Comparison of ENCODE assay signal across 30 cellular contexts in genomic region chrX:57367649-57368048, GRCh38.
A peak's percentile ranks its signal among the peaks of the same experiment; 100 is the strongest.
DNase-seq lines count a peak whose midpoint lies in the region; ATAC-seq, FAIRE-seq and TF ChIP-seq lines count a peak whose summit lies in the region.
"Had no signal": no experiment of that assay in that cellular context is flagged by ENCODE, and none has a peak within 500 bp of the region (broad histone marks: within the 10 kb centered on the region; RNA-seq: fewer than 3 reads in every experiment).

No MANE protein-coding gene starts in this region.

- no peaks in the 10 kb centered on the region for H4K20me1 ChIP-seq in astrocyte (ENCODE audit: insufficient read depth, low read length)
- H4K20me1 ChIP-seq: BLaER1 treated with 17β-estradiol and CSF1 and Interleukin-3, amounts not matched to agents 10 nM and 100 nM had no signal

- no peaks in the 10 kb centered on the region for H3K27me3 Mint-ChIP-seq in astrocyte (ENCODE audit: low read depth, unreplicated experiment)
- H3K27me3 Mint-ChIP-seq in progenitor cell of endocrine pancreas = no peaks in the 10 kb centered on the region
- H3K27me3 Mint-ChIP-seq: activated CD8-positive, alpha-beta T cell treated with anti-CD3 and anti-CD28 coated beads for 36 hours; activated naive CD4-positive, alpha-beta T cell treated with anti-CD3 and anti-CD28 coated beads, Interleukin-2, amount 50 U/mL, for 24 hours; activated T-helper 17 cell treated with anti-CD3 and anti-CD28 coated beads, Interleukin-2, amount 50 U/mL, for 72 hours; dendritic cell treated with granulocyte-macrophage colony-stimulating factor and Interleukin-4, amounts not matched to agents 40 ng/mL and 50 ng/mL, for 4 days; stimulated activated memory B cell treated with anti-CD40 and anti-IgM and Interleukin-4, amounts not matched to agents 10 μg/mL and 1 μg/mL and 100 μg/mL, for 72 hours; T-helper 17 cell had no signal

- FAIRE-seq in astrocyte (lab: Jason Lieb, UNC) = peak; percentile 58
- FAIRE-seq: endometrium, kidney had no signal

- no peak overlapping the region for H3K4me2 ChIP-seq in astrocyte (ENCODE audit: low read length)
- H3K4me2 ChIP-seq: BLaER1 treated with 17β-estradiol and CSF1 and Interleukin-3, amounts not matched to agents 10 nM and 100 nM had no signal

- H3K36me3 ChIP-seq in astrocyte (ENCODE audit: insufficient read depth, low read length) (no peaks in the 10 kb centered on the region), Peyer's patch (no peaks in the 10 kb centered on the region)
- H3K36me3 ChIP-seq: BLaER1 treated with 17β-estradiol and CSF1 and Interleukin-3, amounts not matched to agents 10 nM and 100 nM; right atrium auricular region; suprapubic skin had no signal

- H3K36me3 Mint-ChIP-seq in astrocyte (ENCODE audit: low read depth, unreplicated experiment) = no peaks in the 10 kb centered on the region
- peaks cover 2% of the 10 kb centered on the region for H3K36me3 Mint-ChIP-seq in progenitor cell of endocrine pancreas (ENCODE audit: insufficient read depth)
- H3K36me3 Mint-ChIP-seq: stimulated activated memory B cell treated with anti-CD40 and anti-IgM and Interleukin-4, amounts not matched to agents 10 μg/mL and 1 μg/mL and 100 μg/mL, for 72 hours had no signal

- H2AFZ ChIP-seq in astrocyte (ENCODE audit: low read depth, low read length) = no peak overlapping the region

- H3K9me3 Mint-ChIP-seq in astrocyte (ENCODE audit: unreplicated experiment) (no peaks in the 10 kb centered on the region), progenitor cell of endocrine pancreas (ENCODE audit: low read depth) (peaks cover 17% of the 10 kb centered on the region)
- H3K9me3 Mint-ChIP-seq: activated CD8-positive, alpha-beta T cell treated with anti-CD3 and anti-CD28 coated beads for 36 hours; activated naive CD4-positive, alpha-beta T cell treated with anti-CD3 and anti-CD28 coated beads, Interleukin-2, amount 50 U/mL, for 24 hours; activated T-helper 17 cell treated with anti-CD3 and anti-CD28 coated beads, Interleukin-2, amount 50 U/mL, for 72 hours; stimulated activated memory B cell treated with anti-CD40 and anti-IgM and Interleukin-4, amounts not matched to agents 10 μg/mL and 1 μg/mL and 100 μg/mL, for 72 hours had no signal

- H3K4me1 ChIP-seq in astrocyte (ENCODE audit: insufficient read depth, low read length) = no peaks in the 10 kb centered on the region
- H3K4me1 ChIP-seq in Peyer's patch = no peaks in the 10 kb centered on the region
- H3K4me1 ChIP-seq: BLaER1 treated with 17β-estradiol and CSF1 and Interleukin-3, amounts not matched to agents 10 nM and 100 nM; Caco-2; right atrium auricular region; suprapubic skin had no signal

- no peaks in the 10 kb centered on the region for H3K79me2 ChIP-seq in astrocyte (ENCODE audit: insufficient read depth, low read length)

- H3K27ac Mint-ChIP-seq in astrocyte (ENCODE audit: unreplicated experiment) (no peak overlapping the region), progenitor cell of endocrine pancreas (no peak overlapping the region)
- H3K27ac Mint-ChIP-seq: activated CD8-positive, alpha-beta T cell treated with anti-CD3 and anti-CD28 coated beads for 36 hours; activated naive CD4-positive, alpha-beta T cell treated with anti-CD3 and anti-CD28 coated beads, Interleukin-2, amount 50 U/mL, for 24 hours; activated T-helper 17 cell treated with anti-CD3 and anti-CD28 coated beads, Interleukin-2, amount 50 U/mL, for 72 hours; dendritic cell treated with granulocyte-macrophage colony-stimulating factor and Interleukin-4, amounts not matched to agents 40 ng/mL and 50 ng/mL, for 4 days; nephron; stimulated activated memory B cell treated with anti-CD40 and anti-IgM and Interleukin-4, amounts not matched to agents 10 μg/mL and 1 μg/mL and 100 μg/mL, for 72 hours; T-helper 17 cell had no signal

- H3K27me3 ChIP-seq in astrocyte (ENCODE audit: insufficient read depth, low read length) = no peaks in the 10 kb centered on the region
- no peaks in the 10 kb centered on the region for H3K27me3 ChIP-seq in Peyer's patch
- H3K27me3 ChIP-seq: right atrium auricular region, suprapubic skin had no signal

- no peak overlapping the region for H3K9ac ChIP-seq in astrocyte (ENCODE audit: low read length)
- H3K9ac ChIP-seq: BLaER1 treated with 17β-estradiol and CSF1 and Interleukin-3, amounts not matched to agents 10 nM and 100 nM had no signal

- H3K4me1 Mint-ChIP-seq in astrocyte (ENCODE audit: low read depth, unreplicated experiment) = no peaks in the 10 kb centered on the region
- H3K4me1 Mint-ChIP-seq in progenitor cell of endocrine pancreas (ENCODE audit: low read depth) = no peaks in the 10 kb centered on the region
- H3K4me1 Mint-ChIP-seq: activated T-helper 17 cell treated with anti-CD3 and anti-CD28 coated beads, Interleukin-2, amount 50 U/mL, for 72 hours; nephron; stimulated activated memory B cell treated with anti-CD40 and anti-IgM and Interleukin-4, amounts not matched to agents 10 μg/mL and 1 μg/mL and 100 μg/mL, for 72 hours; T-helper 17 cell had no signal

- ATAC-seq in GM19324 (IDR thresholded peaks at IDR 0.05; ENCODE audit: low FRiP score, unreplicated experiment) (no peak), GM18907 (IDR thresholded peaks at IDR 0.05; ENCODE audit: unreplicated experiment) (no peak)
- ATAC-seq: activated CD8-positive, alpha-beta T cell treated with anti-CD3 and anti-CD28 coated beads for 36 hours; activated T-helper 17 cell treated with anti-CD3 and anti-CD28 coated beads, Interleukin-2, amount 50 U/mL, for 72 hours; mucosa of descending colon; stimulated activated memory B cell treated with anti-CD40 and anti-IgM and Interleukin-4, amounts not matched to agents 10 μg/mL and 1 μg/mL and 100 μg/mL, for 72 hours; T-helper 17 cell had no signal

- H3K4me3 ChIP-seq in astrocyte (ENCODE audit: insufficient read depth, low read depth, low read length) (no peak overlapping the region), Peyer's patch (no peak overlapping the region)
- H3K4me3 ChIP-seq: BLaER1 treated with 17β-estradiol and CSF1 and Interleukin-3, amounts not matched to agents 10 nM and 100 nM; mucosa of descending colon; right atrium auricular region; SK-N-MC; suprapubic skin had no signal

- TF ChIP-seq POLR2A in Peyer's patch (IDR thresholded peaks at IDR 0.05) = no peak

- TF ChIP-seq CTCF in astrocyte (IDR thresholded peaks at IDR 0.05; ENCODE audit: insufficient read depth, low read depth, low read length) = no peak
- no peak for TF ChIP-seq CTCF in Peyer's patch (IDR thresholded peaks at IDR 0.05)
- TF ChIP-seq CTCF in progenitor cell of endocrine pancreas (IDR thresholded peaks at IDR 0.05; ENCODE audit: unreplicated experiment) = no peak

- DNase-seq in COLO668 (lab: John Stamatoyannopoulos, UW; ENCODE audit: unreplicated experiment) (peak; percentile 24), NCI-H2029 treated with DMSO at 0.1 percent for 48 hours (lab: John Stamatoyannopoulos, UW) (peak; percentile 20), astrocyte (ENCODE audit: low read depth) (no peak), left kidney (ENCODE audit: low read depth, low spot score) (peak; percentile 0), Peyer's patch (no peak), progenitor cell of endocrine pancreas (ENCODE audit: low spot score, unreplicated experiment) (no peak)
- DNase-seq: activated CD4-positive, alpha-beta T cell treated with anti-CD3 and anti-CD28 coated beads for 1 hour; activated CD8-positive, alpha-beta T cell treated with anti-CD3 and anti-CD28 coated beads for 36 hours; aorta; Caco-2; kidney; mucosa of descending colon; NCI-H1436 treated with DMSO at 0.1 percent for 48 hours; NCI-H2171 treated with DMSO at 0.1 percent for 48 hours; NCI-H526 treated with DMSO at 0.1 percent for 48 hours; stimulated activated CD4-positive, alpha-beta T cell treated with anti-CD3 and anti-CD28 coated beads, Interleukin-4, amount 100 ng/mL, for 1 hour; T-helper 17 cell had no signal

- H3K27ac ChIP-seq in astrocyte (ENCODE audit: low read depth, low read length) (no peak overlapping the region), Peyer's patch (no peak overlapping the region)
- H3K27ac ChIP-seq: BLaER1 treated with 17β-estradiol and CSF1 and Interleukin-3, amounts not matched to agents 10 nM and 100 nM; right atrium auricular region; RWPE1; SK-N-MC; suprapubic skin had no signal

- H3K4me3 Mint-ChIP-seq in astrocyte (ENCODE audit: unreplicated experiment) (no peak overlapping the region), progenitor cell of endocrine pancreas (ENCODE audit: low read depth) (no peak overlapping the region)
- H3K4me3 Mint-ChIP-seq: activated CD8-positive, alpha-beta T cell treated with anti-CD3 and anti-CD28 coated beads for 36 hours; activated naive CD4-positive, alpha-beta T cell treated with anti-CD3 and anti-CD28 coated beads, Interleukin-2, amount 50 U/mL, for 24 hours; activated T-helper 17 cell treated with anti-CD3 and anti-CD28 coated beads, Interleukin-2, amount 50 U/mL, for 72 hours; dendritic cell treated with granulocyte-macrophage colony-stimulating factor and Interleukin-4, amounts not matched to agents 40 ng/mL and 50 ng/mL, for 4 days; nephron; stimulated activated memory B cell treated with anti-CD40 and anti-IgM and Interleukin-4, amounts not matched to agents 10 μg/mL and 1 μg/mL and 100 μg/mL, for 72 hours; T-helper 17 cell had no signal

- no peaks in the 10 kb centered on the region for H3K9me3 ChIP-seq in astrocyte (ENCODE audit: insufficient read depth, low read depth, low read length)
- no peaks in the 10 kb centered on the region for H3K9me3 ChIP-seq in Peyer's patch
- H3K9me3 ChIP-seq: BLaER1 treated with 17β-estradiol and CSF1 and Interleukin-3, amounts not matched to agents 10 nM and 100 nM; Caco-2; mucosa of descending colon; right atrium auricular region; suprapubic skin had no signal

Comparison
In these comparisons a context has a peak if more than half of its experiments do, and no peak if none do; other contexts are left out.
1. DNase-seq: peak in COLO668 (single experiment), NCI-H2029 treated with DMSO at 0.1 percent for 48 hours (single experiment) and left kidney (single experiment); none in astrocyte (single experiment), Peyer's patch (0 of 3) and progenitor cell of endocrine pancreas (single experiment).